8 cellular contexts compared by ENCODE assay signal in the genomic region with DNA sequence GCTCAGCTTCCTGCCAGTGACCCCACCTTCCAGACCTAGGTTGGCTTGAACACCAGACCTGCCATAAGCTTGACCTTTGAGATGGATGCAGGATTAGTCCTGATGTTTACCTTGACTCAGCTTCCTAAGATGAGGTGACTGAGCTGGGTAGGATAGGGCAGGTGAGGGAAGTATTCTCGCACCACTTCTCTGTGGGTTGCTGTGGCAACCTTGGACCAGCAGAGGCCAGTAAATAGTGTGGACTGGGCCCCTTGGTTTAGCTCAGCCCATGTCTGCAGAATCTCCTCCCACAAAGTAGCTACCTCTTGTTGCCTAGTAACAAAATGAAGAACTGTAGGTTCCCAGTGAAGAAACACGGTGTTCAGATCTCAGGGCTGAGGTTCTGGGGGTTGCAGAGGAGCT. TPM values are rescaled to one million over a fixed set of nuclear protein-coding genes. Genes with fewer than 3 reads are reported as not detected.
DNase-seq lines count a peak whose midpoint lies in the region; ATAC-seq, FAIRE-seq and TF ChIP-seq lines count a peak whose summit lies in the region.

No MANE protein-coding gene starts in this region.

- H2AFZ ChIP-seq in SK-N-SH (ENCODE audit: low read depth) = no peak overlapping the region

- H3K36me3 ChIP-seq in SK-N-SH (replicated peaks in 1 of 2; ENCODE audit: control insufficient read depth in 1 of 2, insufficient read depth in 2 of 2, low read length in 1 of 2) = no peaks in the 10 kb centered on the region

- H3K27me3 Mint-ChIP-seq in type B pancreatic cell = no peaks in the 10 kb centered on the region
- no peaks in the 10 kb centered on the region for H3K27me3 Mint-ChIP-seq in activated T-cell treated with anti-CD3 and anti-CD28 coated beads, Interleukin-2, amount 50 U/mL, for 4 hours (ENCODE audit: low read depth)

- no peaks in the 10 kb centered on the region for H3F3A ChIP-seq in SK-N-SH (replicated peaks; ENCODE audit: insufficient read depth)

- H3K9me3 ChIP-seq in SK-N-SH = no peaks in the 10 kb centered on the region

- no peaks in the 10 kb centered on the region for H3K9me2 ChIP-seq in SK-N-SH

- H3K27me3 ChIP-seq in SK-N-SH (ENCODE audit: insufficient read depth) = no peaks in the 10 kb centered on the region

- TF ChIP-seq EP300 in SK-N-SH (IDR thresholded peaks at IDR 0.05; ENCODE audit: borderline replicate concordance in 1 of 2, low read depth in 1 of 2, low read length in 1 of 2) = no peak

- peak; percentile 2 for DNase-seq in AG09309 (ENCODE audit: low read depth)
- no peak for DNase-seq in GM12891 (ENCODE audit: insufficient read length, low spot score)
- DNase-seq in SK-N-SH = no peak
- peak; percentile 65 for DNase-seq in germinal center (ENCODE audit: low spot score)
- no peak for DNase-seq in type B pancreatic cell (ENCODE audit: extremely low spot score, unreplicated experiment)
- DNase-seq in activated T-cell treated with anti-CD3 and anti-CD28 coated beads, Interleukin-2, amount 50 U/mL, for 4 hours = no peak
- no peak for DNase-seq in retina

- CTCF ChIA-PET in SK-N-SH (lab: Yijun Ruan, JAX) = interaction anchor here (0.6 to 2.7 kb wide), 13 partner anchors 9 to 341 kb away, joined by 3 to 13 read pairs (median 3); partner anchors contain the start of gene RPS6KA1

- peaks cover 15% of the 10 kb centered on the region for H3K4me1 Mint-ChIP-seq in type B pancreatic cell (ENCODE audit: unreplicated experiment)
- peaks cover 77% of the 10 kb centered on the region for H3K4me1 Mint-ChIP-seq in activated T-cell treated with anti-CD3 and anti-CD28 coated beads, Interleukin-2, amount 50 U/mL, for 4 hours (ENCODE audit: low read depth)

- TF ChIP-seq RAD21 in SK-N-SH (IDR thresholded peaks at IDR 0.05; ENCODE audit: low read length) = no peak

- H4K20me1 ChIP-seq in SK-N-SH (ENCODE audit: insufficient read depth) = no peaks in the 10 kb centered on the region

- TF ChIP-seq POLR2A in GM12891 (IDR thresholded peaks at IDR 0.05; ENCODE audit: low read depth, low read length) = no peak

- POLR2A ChIA-PET in SK-N-SH (lab: Yijun Ruan, JAX) = no interaction called here

- H3K4me3 ChIP-seq in AG09309 (ENCODE audit: control insufficient read depth, low read depth, low read length) (no peak overlapping the region), SK-N-SH (ENCODE audit: low read depth in 2 of 2, low read length in 1 of 2) (no peak overlapping the region)

- WGBS in SK-N-SH (ENCODE audit: low lambda C conversion rate) = 86% methylated on average over 2 of the region's 2 CpGs

- H3K36me3 Mint-ChIP-seq in type B pancreatic cell = no peaks in the 10 kb centered on the region
- H3K36me3 Mint-ChIP-seq in activated T-cell treated with anti-CD3 and anti-CD28 coated beads, Interleukin-2, amount 50 U/mL, for 4 hours (ENCODE audit: insufficient read depth) = peaks cover 1% of the 10 kb centered on the region

- no peaks in the 10 kb centered on the region for H3K9me3 Mint-ChIP-seq in type B pancreatic cell
- H3K9me3 Mint-ChIP-seq in activated T-cell treated with anti-CD3 and anti-CD28 coated beads, Interleukin-2, amount 50 U/mL, for 4 hours = no peaks in the 10 kb centered on the region

- no peak overlapping the region for H3K27ac ChIP-seq in SK-N-SH (ENCODE audit: low read depth in 2 of 2, low read length in 1 of 2)

- peaks cover 0 to 2% of the 10 kb centered on the region in 2 experiments; a peak in 1 of 4 replicates for H3K4me1 ChIP-seq in SK-N-SH (ENCODE audit: control insufficient read depth in 1 of 2, insufficient read depth in 2 of 2, low read depth in 1 of 2, low read length in 1 of 2)

- H3K4me2 ChIP-seq in SK-N-SH = no peak overlapping the region

- no peak overlapping the region for H3K4me3 Mint-ChIP-seq in type B pancreatic cell
- no peak overlapping the region for H3K4me3 Mint-ChIP-seq in activated T-cell treated with anti-CD3 and anti-CD28 coated beads, Interleukin-2, amount 50 U/mL, for 4 hours

- no peak for ATAC-seq in activated T-cell treated with anti-CD3 and anti-CD28 coated beads, Interleukin-2, amount 50 U/mL, for 4 hours
- ATAC-seq in GM19463 (IDR thresholded peaks at IDR 0.05; ENCODE audit: unreplicated experiment) = no peak

- no peak overlapping the region for H3K9ac ChIP-seq in SK-N-SH

- no peak overlapping the region for H3K27ac Mint-ChIP-seq in type B pancreatic cell

- H3K79me2 ChIP-seq in SK-N-SH (ENCODE audit: insufficient read depth) = no peaks in the 10 kb centered on the region

- peak; percentile 38 for TF ChIP-seq CTCF in AG09309 (IDR thresholded peaks at IDR 0.05; ENCODE audit: control insufficient read depth, insufficient read depth, low read depth, low read length, missing control alignments)
- peak; percentile 16; the same call in 1 of the 2 replicates for TF ChIP-seq CTCF in SK-N-SH (IDR thresholded peaks at IDR 0.05)
- peak; percentile 33 for TF ChIP-seq CTCF in type B pancreatic cell (conservative IDR thresholded peaks at IDR 0.05)

- FAIRE-seq in GM12891 (lab: Jason Lieb, UNC) = peak; percentile 60

TF ChIP-seq in GM12891, 5 proteins besides CTCF, POLR2A, EP300 and RAD21:
- TF ChIP-seq PAX5 (IDR thresholded peaks at IDR 0.05; ENCODE audit: insufficient read depth, low read length, severe bottlenecking) (no peak), POU2F2 (IDR thresholded peaks at IDR 0.05; ENCODE audit: low read depth, low read length) (no peak), SPI1 (IDR thresholded peaks at IDR 0.05; ENCODE audit: low read depth, low read length) (0 out of 2 replicates have a peak, but pooled peaks have one; percentile 7), TAF1 (IDR thresholded peaks at IDR 0.05; ENCODE audit: low read depth, low read length) (no peak), POLR2AphosphoS5 (IDR thresholded peaks at IDR 0.05; ENCODE audit: low read depth, low read length) (no peak)

TF ChIP-seq in SK-N-SH, 30 proteins besides CTCF, POLR2A, EP300 and RAD21 (continues in another document):
- no peak for TF ChIP-seq REST (IDR thresholded peaks at IDR 0.05; ENCODE audit: low read depth, low read length)
- TF ChIP-seq EZH2phosphoT487 (IDR thresholded peaks at IDR 0.05; ENCODE audit: borderline replicate concordance, low read depth) = no peak
- no peak for TF ChIP-seq SMC3 (IDR thresholded peaks at IDR 0.05; ENCODE audit: low read depth, low read length)
- TF ChIP-seq GABPA (IDR thresholded peaks at IDR 0.05; ENCODE audit: low read depth) = no peak
- no peak for TF ChIP-seq RXRA (IDR thresholded peaks at IDR 0.05; ENCODE audit: borderline replicate concordance, low read depth)
- no peak for TF ChIP-seq FOXM1 (IDR thresholded peaks at IDR 0.05; ENCODE audit: low read depth)
- TF ChIP-seq MEF2A (IDR thresholded peaks at IDR 0.05; ENCODE audit: borderline replicate concordance, low read depth) = no peak
- TF ChIP-seq POLR2AphosphoS5 (IDR thresholded peaks at IDR 0.05; ENCODE audit: low read depth, low read length) = no peak
- TF ChIP-seq, protein P1, sequence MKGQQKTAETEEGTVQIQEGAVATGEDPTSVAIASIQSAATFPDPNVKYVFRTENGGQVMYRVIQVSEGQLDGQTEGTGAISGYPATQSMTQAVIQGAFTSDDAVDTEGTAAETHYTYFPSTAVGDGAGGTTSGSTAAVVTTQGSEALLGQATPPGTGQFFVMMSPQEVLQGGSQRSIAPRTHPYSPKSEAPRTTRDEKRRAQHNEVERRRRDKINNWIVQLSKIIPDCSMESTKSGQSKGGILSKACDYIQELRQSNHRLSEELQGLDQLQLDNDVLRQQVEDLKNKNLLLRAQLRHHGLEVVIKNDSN (IDR thresholded peaks at IDR 0.05; ENCODE audit: borderline replicate concordance, low read depth) = no peak
- TF ChIP-seq JUND (IDR thresholded peaks at IDR 0.05) = no peak
- TF ChIP-seq RCOR1 (IDR thresholded peaks at IDR 0.05; ENCODE audit: low read length) = no peak
- TF ChIP-seq TCF12 (IDR thresholded peaks at IDR 0.05) = no peak
- TF ChIP-seq YY1 (IDR thresholded peaks at IDR 0.05; ENCODE audit: low read depth) = no peak
- TF ChIP-seq RFX5 (IDR thresholded peaks at IDR 0.05; ENCODE audit: low read length) = no peak

RNA-seq across cellular contexts. Expression of gene RPS6KA1, which starts 8.4 kb away (rescaled TPM):
- 86.7 TPM for polyA plus RNA-seq in GM12891 (2012; ENCODE audit: low read depth, missing spikeins)
- 8.3 and 9.7 TPM in 2 replicates for polyA plus RNA-seq in SK-N-SH (2012; rRNA removed)
- 4.3 and 7.1 TPM in 2 replicates for polyA plus RNA-seq in SK-N-SH (2012; cell fraction: cytosol; rRNA removed)
- polyA plus RNA-seq in SK-N-SH (2012; cell fraction: nucleus; rRNA removed) = 9.0 and 11.6 TPM in 2 replicates
- total RNA-seq in type B pancreatic cell (ENCODE audit: low replicate concordance) = 27.7 and 31.8 TPM in 2 replicates
- total RNA-seq in activated T-cell treated with anti-CD3 and anti-CD28 coated beads, Interleukin-2, amount 50 U/mL, for 4 hours = 100 to 1,000 TPM; 131 to 157 (median 134) TPM

Comparison
In these comparisons a context has a peak if more than half of its experiments do, and no peak if none do; other contexts are left out.
1. DNase-seq: peak in AG09309 (single experiment) and germinal center (single experiment); none in GM12891 (single experiment), SK-N-SH (single experiment), type B pancreatic cell (single experiment), activated T-cell treated with anti-CD3 and anti-CD28 coated beads, Interleukin-2, amount 50 U/mL, for 4 hours (single experiment) and retina (single experiment).
2. Peak in every context shown above with its lines, with median percentiles within 50 percentile points of each other: CTCF ChIP-seq.